In genomic region chr6:29479560-29479959, GRCh38 we compare ENCODE assay signal across 1 cellular context.
TF ChIP-seq lines count a peak whose summit lies in the region.

No MANE protein-coding gene starts in this region.

TF ChIP-seq in K562, 482 proteins besides CTCF, POLR2A, EP300 and RAD21:
- TF ChIP-seq GABPB1 (CRISPR knock-in tag; IDR thresholded peaks at IDR 0.05) (no peak), CBX3 (IDR thresholded peaks at IDR 0.05; ENCODE audit: borderline replicate concordance in 1 of 2, low read length in 2 of 2) (no peak), MAFG (tag; conservative IDR thresholded peaks at IDR 0.05) (0 out of 2 replicates have a peak, but pooled peaks have one; percentile 7), ZNF316 (IDR thresholded peaks at IDR 0.05) (peak; percentile 9; the same call in 1 of the 2 replicates), MYNN (IDR thresholded peaks at IDR 0.05) (no peak), MYNN (CRISPR knock-in tag; IDR thresholded peaks at IDR 0.05) (no peak), ZNF592 (IDR thresholded peaks at IDR 0.05) (no peak), ZNF253 (CRISPR knock-in tag; conservative IDR thresholded peaks at IDR 0.05) (no peak), RHOXF2B (CRISPR knock-in tag; conservative IDR thresholded peaks at IDR 0.05) (no peak)
- TF ChIP-seq, protein P1, sequence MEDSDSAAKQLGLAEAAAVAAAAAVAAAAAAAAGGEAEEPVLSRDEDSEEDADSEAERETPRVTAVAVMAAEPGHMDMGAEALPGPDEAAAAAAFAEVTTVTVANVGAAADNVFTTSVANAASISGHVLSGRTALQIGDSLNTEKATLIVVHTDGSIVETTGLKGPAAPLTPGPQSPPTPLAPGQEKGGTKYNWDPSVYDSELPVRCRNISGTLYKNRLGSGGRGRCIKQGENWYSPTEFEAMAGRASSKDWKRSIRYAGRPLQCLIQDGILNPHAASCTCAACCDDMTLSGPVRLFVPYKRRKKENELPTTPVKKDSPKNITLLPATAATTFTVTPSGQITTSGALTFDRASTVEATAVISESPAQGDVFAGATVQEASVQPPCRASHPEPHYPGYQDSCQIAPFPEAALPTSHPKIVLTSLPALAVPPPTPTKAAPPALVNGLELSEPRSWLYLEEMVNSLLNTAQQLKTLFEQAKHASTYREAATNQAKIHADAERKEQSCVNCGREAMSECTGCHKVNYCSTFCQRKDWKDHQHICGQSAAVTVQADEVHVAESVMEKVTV (CRISPR knock-in tag; IDR thresholded peaks at IDR 0.05): no peak
- TF ChIP-seq, protein P2, sequence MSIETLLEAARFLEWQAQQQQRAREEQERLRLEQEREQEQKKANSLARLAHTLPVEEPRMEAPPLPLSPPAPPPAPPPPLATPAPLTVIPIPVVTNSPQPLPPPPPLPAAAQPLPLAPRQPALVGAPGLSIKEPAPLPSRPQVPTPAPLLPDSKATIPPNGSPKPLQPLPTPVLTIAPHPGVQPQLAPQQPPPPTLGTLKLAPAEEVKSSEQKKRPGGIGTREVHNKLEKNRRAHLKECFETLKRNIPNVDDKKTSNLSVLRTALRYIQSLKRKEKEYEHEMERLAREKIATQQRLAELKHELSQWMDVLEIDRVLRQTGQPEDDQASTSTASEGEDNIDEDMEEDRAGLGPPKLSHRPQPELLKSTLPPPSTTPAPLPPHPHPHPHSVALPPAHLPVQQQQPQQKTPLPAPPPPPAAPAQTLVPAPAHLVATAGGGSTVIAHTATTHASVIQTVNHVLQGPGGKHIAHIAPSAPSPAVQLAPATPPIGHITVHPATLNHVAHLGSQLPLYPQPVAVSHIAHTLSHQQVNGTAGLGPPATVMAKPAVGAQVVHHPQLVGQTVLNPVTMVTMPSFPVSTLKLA (conservative IDR thresholded peaks at IDR 0.05): no peak
